Comparison of ENCODE assay signal across 8 cellular contexts in the genomic region with DNA sequence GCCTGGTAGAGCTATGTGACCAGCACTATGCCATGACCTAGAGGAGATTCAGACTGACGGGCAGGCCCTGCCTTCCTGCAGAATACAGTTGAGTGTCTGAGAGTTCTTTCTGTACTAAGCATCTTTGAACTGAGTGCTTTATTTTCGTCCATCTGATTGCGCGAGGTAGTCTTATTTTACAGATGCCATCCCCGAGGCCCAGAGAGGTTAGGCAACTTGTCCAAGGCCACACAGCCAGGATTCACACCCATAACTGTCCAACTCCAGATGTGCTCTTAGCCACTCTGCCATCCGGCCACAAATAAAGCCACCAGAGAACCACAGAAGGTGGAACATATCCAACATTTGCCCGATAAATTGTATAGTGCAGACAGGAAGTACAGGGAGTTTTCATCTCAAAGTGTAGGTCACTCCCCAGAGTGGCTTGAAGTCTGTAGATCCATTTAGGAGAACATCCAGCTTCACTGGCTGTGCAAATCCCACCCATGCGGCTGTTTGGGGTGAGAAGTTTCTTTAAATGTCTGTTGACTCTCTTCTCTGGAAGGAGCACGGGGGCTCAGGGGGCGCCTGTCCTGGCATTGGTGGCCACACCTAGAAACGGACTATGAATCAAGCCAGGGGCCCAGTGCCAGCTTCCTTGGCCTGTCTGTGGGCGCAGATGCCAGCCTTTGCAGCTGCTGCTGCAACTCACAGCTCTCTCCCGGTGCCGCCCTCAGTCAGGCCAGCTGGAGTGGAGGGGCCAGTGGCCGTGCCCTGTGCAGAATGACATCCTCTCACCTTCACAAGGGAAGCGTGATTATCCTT. TPM values are rescaled to one million over a fixed set of nuclear protein-coding genes. Genes with fewer than 3 reads are reported as not detected.
DNase-seq lines count a peak whose midpoint lies in the region; ATAC-seq and TF ChIP-seq lines count a peak whose summit lies in the region.

No MANE protein-coding gene starts in this region.

- no peak for TF ChIP-seq EP300 in ovary (IDR thresholded peaks at IDR 0.05)

- H3K4me3 ChIP-seq in SJCRH30 (no peak overlapping the region), ovary (no peak overlapping the region)

- H3K9me3 ChIP-seq in SJCRH30 (replicated peaks) (no peaks in the 10 kb centered on the region), ovary (no peaks in the 10 kb centered on the region)

- ATAC-seq in HG02588 (IDR thresholded peaks at IDR 0.05; ENCODE audit: unreplicated experiment) = no peak

- H3K27me3 ChIP-seq in SJCRH30 (no peaks in the 10 kb centered on the region), ovary (no peaks in the 10 kb centered on the region)

- no peaks in the 10 kb centered on the region for H3K36me3 ChIP-seq in SJCRH30
- H3K36me3 ChIP-seq in ovary = no peaks in the 10 kb centered on the region

- no peak for TF ChIP-seq CTCF in ovary (IDR thresholded peaks at IDR 0.05)

- intact Hi-C loops in head of caudate nucleus (cut with DNase I) = no loop called here
- intact Hi-C loops in ovary (cut with DNase I) = no loop called here

- in situ Hi-C loops in ACHN (cut with HindIII; ENCODE audit: low pct_ligation_motif_present, low pct_unique_long_range_greater_than_20kb, low sequenced_read_pairs) = no loop called here

- TF ChIP-seq POLR2A in ovary (IDR thresholded peaks at IDR 0.05) = no peak

- peaks cover 44% of the 10 kb centered on the region for H3K4me1 ChIP-seq in SJCRH30
- peaks cover 62% of the 10 kb centered on the region for H3K4me1 ChIP-seq in ovary (ENCODE audit: insufficient read depth)

- DNase-seq in ACHN (peak; percentile 74), SJCRH30 (peak; percentile 35 to 40), head of caudate nucleus (peak; percentile 81 to 96 (median 89)), ovary (peak in 3 of 5 donors; percentile 41 to 63 (median 63)), cerebellar cortex (ENCODE audit: low spot score) (no peak), NCI-H2227 (lab: John Stamatoyannopoulos, UW; ENCODE audit: unreplicated experiment) (no peak)
- DNase-seq in stimulated activated CD4-positive, alpha-beta T cell treated with anti-CD3 and anti-CD28 coated beads, Interleukin-2, amount 100 ng/mL, for 48 hours = no peak

- WGBS in ovary, 3 donors = 49 to 55% (median 51%) methylated on average over 16 of the region's 16 CpGs

- peak overlapping the region; percentile 64 for H3K27ac ChIP-seq in SJCRH30
- H3K27ac ChIP-seq in ovary = peak overlapping the region; percentile 56 to 65

RNA-seq across cellular contexts. Expression of gene CHST3, which starts 11.1 kb away (rescaled TPM):
- 10.1 and 10.4 TPM in 2 replicates for total RNA-seq in SJCRH30 (2014; rRNA removed; shearing (Covaris generic))
- total RNA-seq in ovary = 10 to 100 TPM; 26.0 to 69.2 (median 36.1) TPM
- 10 to 100 TPM; 16.4 to 51.0 TPM for polyA plus RNA-seq in ovary

Comparison
In these comparisons a context has a peak if more than half of its experiments do, and no peak if none do; other contexts are left out.
1. DNase-seq: peak in ACHN (single experiment), SJCRH30 (2 of 2), head of caudate nucleus (42 of 42) and ovary (3 of 5); none in cerebellar cortex (single experiment), stimulated activated CD4-positive, alpha-beta T cell treated with anti-CD3 and anti-CD28 coated beads, Interleukin-2, amount 100 ng/mL, for 48 hours (0 of 2) and NCI-H2227 (single experiment).